Comparison of ENCODE assay signal across 13 cellular contexts in the genomic region with DNA sequence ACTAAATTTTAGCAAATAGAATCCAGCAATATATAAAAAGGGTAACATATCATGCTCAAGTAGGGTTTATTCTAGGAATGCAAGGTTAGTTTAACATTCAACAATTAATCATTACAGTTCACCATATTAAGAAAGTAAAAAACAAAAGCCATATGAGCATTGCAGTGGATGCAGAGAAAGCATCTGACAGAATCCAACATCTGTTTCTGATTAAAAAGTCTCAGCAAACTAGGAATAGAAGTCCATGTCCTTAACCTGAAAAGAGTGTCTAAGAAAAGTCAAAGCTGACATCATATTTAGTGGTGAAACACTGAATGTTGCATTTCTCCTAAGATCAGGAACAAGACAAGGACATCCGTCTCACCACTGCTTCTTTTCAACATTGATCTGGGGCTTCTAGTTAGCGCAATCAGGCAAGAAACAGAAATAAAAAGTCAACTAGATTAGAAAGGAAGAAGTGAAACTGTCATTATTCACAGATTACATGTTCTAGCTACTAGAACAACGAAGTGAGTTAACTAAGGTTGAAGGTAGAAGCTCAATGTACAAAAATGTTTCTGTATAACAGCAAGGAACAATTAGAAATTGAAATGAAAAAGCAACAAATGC. TPM values are rescaled to one million over a fixed set of nuclear protein-coding genes. Genes with fewer than 3 reads are reported as not detected.
DNase-seq lines count a peak whose midpoint lies in the region; ATAC-seq and TF ChIP-seq lines count a peak whose summit lies in the region.
"Had no signal": no experiment of that assay in that cellular context is flagged by ENCODE, and none has a peak within 500 bp of the region (broad histone marks: within the 10 kb centered on the region; RNA-seq: fewer than 3 reads in every experiment).

No MANE protein-coding gene starts in this region.

- no peak overlapping the region for H3K4me3 Mint-ChIP-seq in natural killer cell
- H3K4me3 Mint-ChIP-seq in T-helper 17 cell, result no peak overlapping the region
- H3K4me3 Mint-ChIP-seq in stimulated activated naive CD8-positive, alpha-beta T cell treated with anti-CD3 and anti-CD28 coated beads, Interleukin-15, amount 100 ng/mL, for 72 hours, result no peak overlapping the region
- H3K4me3 Mint-ChIP-seq: activated T-helper 1 cell treated with anti-CD3 and anti-CD28 coated beads, Interleukin-12 subunit alpha, Interleukin-12 subunit beta, Interleukin-2, Interleukin-4 antibody, amounts not matched to agents 30 ng/mL and 10 ng/mL and 1 ng/mL, durations not matched to agents 14 hours and 24 hours and 36 hours; naive thymus-derived CD4-positive, alpha-beta T cell had no signal

- peak; percentile 22 for DNase-seq in iris pigment epithelial cell (ENCODE audit: low read depth)
- DNase-seq in natural killer cell, result no peak
- no peak for DNase-seq in T-helper 17 cell
- no peak for DNase-seq in stimulated activated naive CD8-positive, alpha-beta T cell treated with anti-CD3 and anti-CD28 coated beads, Interleukin-15, amount 100 ng/mL, for 72 hours
- DNase-seq in NCI-H82 (lab: John Stamatoyannopoulos, UW), result no peak
- DNase-seq: colonic mucosa; naive thymus-derived CD4-positive, alpha-beta T cell; NCI-H524; stimulated activated CD4-positive, alpha-beta T cell treated with anti-CD3 and anti-CD28 coated beads, Interleukin-15, amount 100 ng/mL, for 24 hours had no signal

- peaks cover 16% of the 10 kb centered on the region for H3K36me3 Mint-ChIP-seq in natural killer cell
- peaks cover 5% of the 10 kb centered on the region for H3K36me3 Mint-ChIP-seq in T-helper 17 cell (ENCODE audit: low read depth)

- no peaks in the 10 kb centered on the region for H3K27me3 Mint-ChIP-seq in natural killer cell (ENCODE audit: low read depth in 2 of 2)
- H3K27me3 Mint-ChIP-seq in T-helper 17 cell, result no peaks in the 10 kb centered on the region
- H3K27me3 Mint-ChIP-seq in stimulated activated naive CD8-positive, alpha-beta T cell treated with anti-CD3 and anti-CD28 coated beads, Interleukin-15, amount 100 ng/mL, for 72 hours, result no peaks in the 10 kb centered on the region
- H3K27me3 Mint-ChIP-seq: naive thymus-derived CD4-positive, alpha-beta T cell had no signal

- no peaks in the 10 kb centered on the region for H3K9me3 ChIP-seq in T-helper 17 cell (ENCODE audit: control insufficient read depth, low read length, poor library complexity, severe bottlenecking)
- H3K9me3 ChIP-seq: colonic mucosa had no signal

- peak; percentile 63 for ATAC-seq in GM18873 (IDR thresholded peaks at IDR 0.05; ENCODE audit: low FRiP score, unreplicated experiment)
- ATAC-seq in HG02610 (IDR thresholded peaks at IDR 0.05; ENCODE audit: unreplicated experiment), result peak; percentile 77
- peak; percentile 59 for ATAC-seq in HG03575 (IDR thresholded peaks at IDR 0.05; ENCODE audit: extremely low read depth, insufficient number of reproducible peaks, low FRiP score, unreplicated experiment)
- ATAC-seq in natural killer cell, result no peak
- no peak for ATAC-seq in T-helper 17 cell
- ATAC-seq in stimulated activated naive CD8-positive, alpha-beta T cell treated with anti-CD3 and anti-CD28 coated beads, Interleukin-15, amount 100 ng/mL, for 72 hours, result no peak
- ATAC-seq: naive thymus-derived CD4-positive, alpha-beta T cell had no signal

- intact Hi-C loops in natural killer cell (cut with micrococcal nuclease), result no loop called here

- no peaks in the 10 kb centered on the region for H3K4me1 Mint-ChIP-seq in natural killer cell
- peaks cover 3% of the 10 kb centered on the region for H3K4me1 Mint-ChIP-seq in T-helper 17 cell
- peaks cover 15% of the 10 kb centered on the region for H3K4me1 Mint-ChIP-seq in stimulated activated naive CD8-positive, alpha-beta T cell treated with anti-CD3 and anti-CD28 coated beads, Interleukin-15, amount 100 ng/mL, for 72 hours

- no peaks in the 10 kb centered on the region for H3K9me3 Mint-ChIP-seq in natural killer cell
- H3K9me3 Mint-ChIP-seq in stimulated activated naive CD8-positive, alpha-beta T cell treated with anti-CD3 and anti-CD28 coated beads, Interleukin-15, amount 100 ng/mL, for 72 hours, result peaks cover 0 to 6% of the 10 kb centered on the region in 2 donors

- H3K27ac Mint-ChIP-seq in natural killer cell, result no peak overlapping the region
- no peak overlapping the region for H3K27ac Mint-ChIP-seq in T-helper 17 cell
- H3K27ac Mint-ChIP-seq in stimulated activated naive CD8-positive, alpha-beta T cell treated with anti-CD3 and anti-CD28 coated beads, Interleukin-15, amount 100 ng/mL, for 72 hours, result no peak overlapping the region
- H3K27ac Mint-ChIP-seq: activated T-helper 1 cell treated with anti-CD3 and anti-CD28 coated beads, Interleukin-12 subunit alpha, Interleukin-12 subunit beta, Interleukin-2, Interleukin-4 antibody, amounts not matched to agents 30 ng/mL and 10 ng/mL and 1 ng/mL, durations not matched to agents 14 hours and 24 hours and 36 hours; naive thymus-derived CD4-positive, alpha-beta T cell had no signal

- no peak for TF ChIP-seq CTCF in natural killer cell (IDR thresholded peaks at IDR 0.05)

RNA-seq across cellular contexts. Expression of a gene that starts 49.3 kb away (rescaled TPM):
- total RNA-seq in natural killer cell, result 10 to 100 TPM; 17.9 to 22.9 (median 22.9) TPM
- total RNA-seq in T-helper 17 cell, result 10 to 100 TPM; 15.4 to 19.0 TPM

Comparison
In these comparisons a context has a peak if more than half of its experiments do, and no peak if none do; other contexts are left out.
1. ATAC-seq: peak in GM18873 (single experiment), HG02610 (single experiment) and HG03575 (single experiment); none in natural killer cell (0 of 3), T-helper 17 cell (single experiment) and stimulated activated naive CD8-positive, alpha-beta T cell treated with anti-CD3 and anti-CD28 coated beads, Interleukin-15, amount 100 ng/mL, for 72 hours (single experiment).